ENCODE assay signal across 9 cellular contexts in the genomic region with DNA sequence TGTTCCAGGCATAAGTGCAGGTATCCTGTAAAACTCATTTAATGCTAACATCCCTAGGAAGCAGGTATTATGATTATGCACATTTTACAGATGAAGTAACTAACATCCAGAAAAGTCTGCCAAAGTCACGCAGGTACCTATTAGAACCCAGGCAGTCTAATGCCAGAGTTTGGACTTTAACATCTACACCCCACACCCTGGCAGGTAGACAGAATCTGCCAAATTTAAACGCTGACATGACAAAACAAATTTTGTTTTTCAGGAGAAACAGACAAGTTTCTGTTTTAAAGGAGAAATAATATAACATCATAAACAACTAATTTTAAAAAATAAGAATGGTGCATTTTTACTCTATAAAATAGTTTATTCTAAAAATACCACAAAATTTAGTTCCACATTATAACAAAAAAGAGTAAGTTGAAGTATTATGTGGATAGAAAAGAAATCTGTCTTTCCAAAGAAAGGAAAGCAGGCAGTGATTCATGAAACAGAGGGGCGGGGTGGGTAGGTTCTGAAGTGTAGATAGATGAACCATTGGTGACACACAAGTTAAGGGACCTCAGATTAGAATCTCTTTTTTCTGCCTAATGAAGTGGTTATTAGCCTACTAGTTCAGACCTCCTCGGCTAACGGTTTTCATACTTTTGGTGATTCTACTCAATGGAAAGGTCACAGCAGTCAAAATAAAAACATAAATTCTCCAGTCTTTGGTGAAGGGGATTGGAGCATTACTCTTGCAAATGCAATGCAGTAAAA. TPM values are rescaled to one million over a fixed set of nuclear protein-coding genes. Genes with fewer than 3 reads are reported as not detected.
DNase-seq lines count a peak whose midpoint lies in the region; ATAC-seq and TF ChIP-seq lines count a peak whose summit lies in the region.
"Had no signal": no experiment of that assay in that cellular context is flagged by ENCODE, and none has a peak within 500 bp of the region (broad histone marks: within the 10 kb centered on the region; RNA-seq: fewer than 3 reads in every experiment).

No MANE protein-coding gene starts in this region.

- H4K91ac ChIP-seq in H9 (ENCODE audit: insufficient read length, low read depth, low read length): no peak overlapping the region

- no peaks in the 10 kb centered on the region for H3K9me2 ChIP-seq in hepatocyte (replicated peaks; ENCODE audit: insufficient read depth)

- H3K27me3 Mint-ChIP-seq in H9 (ENCODE audit: low read depth): no peaks in the 10 kb centered on the region
- no peaks in the 10 kb centered on the region for H3K27me3 Mint-ChIP-seq in T-helper 2 cell treated with Interferon-gamma antibody and Interleukin-4, amounts not matched to agents 5 μg/mL and 100 μg/mL, for 36 hours (ENCODE audit: low read depth)

- no CpG with 5 or more reads among the region's 5 CpGs for WGBS in H9 (ENCODE audit: extremely low coverage, insufficient read length, low lambda C conversion rate)
- 42% methylated on average over 5 of the region's 5 CpGs for WGBS in hepatocyte (ENCODE audit: low lambda C conversion rate, missing lambda C conversion rate)

- H3K36me3 ChIP-seq in hepatocyte (replicated peaks; ENCODE audit: insufficient read depth, low read depth): no peaks in the 10 kb centered on the region
- H3K36me3 ChIP-seq: neutrophil had no signal

- H4K20me1 ChIP-seq in H9 (ENCODE audit: control insufficient read depth, insufficient read depth, insufficient read length): no peaks in the 10 kb centered on the region
- H4K20me1 ChIP-seq in hepatocyte (ENCODE audit: insufficient read depth, poor library complexity, severe bottlenecking): no peaks in the 10 kb centered on the region

- no peak for ATAC-seq in HG02763 (IDR thresholded peaks at IDR 0.05; ENCODE audit: unreplicated experiment)

- H3K9ac ChIP-seq in H9 (ENCODE audit: extremely low read depth, insufficient read length, low read length): peak overlapping the region; percentile 30

- 0 out of 5 replicates have a peak, but pooled peaks cover 0 to 2% of the 10 kb centered on the region in 2 experiments for H3K9me3 Mint-ChIP-seq in H9
- H3K9me3 Mint-ChIP-seq in T-helper 2 cell treated with Interferon-gamma antibody and Interleukin-4, amounts not matched to agents 5 μg/mL and 100 μg/mL, for 36 hours: no peaks in the 10 kb centered on the region

- no peak overlapping the region for H3K23ac ChIP-seq in H9 (ENCODE audit: insufficient read length, low read depth, low read length)

- no peak overlapping the region; a peak in 1 of 7 replicates for H3K27ac Mint-ChIP-seq in H9
- H3K27ac Mint-ChIP-seq in T-helper 2 cell treated with Interferon-gamma antibody and Interleukin-4, amounts not matched to agents 5 μg/mL and 100 μg/mL, for 36 hours: peak overlapping the region; percentile 96

- peaks cover 8% of the 10 kb centered on the region; the same call in 1 of the 2 replicates for H3K79me2 ChIP-seq in H9 (ENCODE audit: insufficient read depth, low read length)
- H3K79me2 ChIP-seq in hepatocyte: peaks cover 20% of the 10 kb centered on the region

- no peak overlapping the region for H4K5ac ChIP-seq in H9 (ENCODE audit: insufficient read length, low read depth, low read length)

- H3K4ac ChIP-seq in H9 (ENCODE audit: low read depth, low read length): no peak overlapping the region

- H2AK5ac ChIP-seq in H9 (ENCODE audit: insufficient read length, low read length): no peak overlapping the region

- H3K18ac ChIP-seq in H9 (ENCODE audit: insufficient read length, low read depth, low read length): no peak overlapping the region

- no peak overlapping the region for H4K8ac ChIP-seq in H9 (replicated peaks; ENCODE audit: insufficient read length, low read depth, low read length)

- H2BK12ac ChIP-seq in H9 (ENCODE audit: insufficient read length, low read depth, low read length): no peak overlapping the region

- no peaks in the 10 kb centered on the region for H3K79me1 ChIP-seq in H9 (ENCODE audit: insufficient read depth, low read depth, low read length, poor library complexity, severe bottlenecking)

- no peak overlapping the region for H2BK15ac ChIP-seq in H9 (ENCODE audit: low read depth, low read length)

- peaks cover 12 to 36% (median 27%) of the 10 kb centered on the region in 3 experiments; a peak in 6 of 7 replicates for H3K36me3 Mint-ChIP-seq in H9 (ENCODE audit: insufficient read depth in 1 of 3, low read depth in 3 of 3)
- H3K36me3 Mint-ChIP-seq in T-helper 2 cell treated with Interferon-gamma antibody and Interleukin-4, amounts not matched to agents 5 μg/mL and 100 μg/mL, for 36 hours (ENCODE audit: low read depth): peaks cover 39% of the 10 kb centered on the region

- H3K4me3 Mint-ChIP-seq in H9: peak overlapping the region; percentile 96 to 99
- H3K4me3 Mint-ChIP-seq in T-helper 2 cell treated with Interferon-gamma antibody and Interleukin-4, amounts not matched to agents 5 μg/mL and 100 μg/mL, for 36 hours: peak overlapping the region; percentile 87

- POLR2A ChIA-PET in GM10248 (lab: Yijun Ruan, JAX): no interaction called here

- H2BK20ac ChIP-seq in H9 (ENCODE audit: low read depth, low read length, poor library complexity, severe bottlenecking): no peak overlapping the region

- H2BK120ac ChIP-seq in H9 (ENCODE audit: low read depth, low read length, poor library complexity, severe bottlenecking): no peak overlapping the region

- DNase-seq in AG08395 (ENCODE audit: low spot score) (peak; percentile 14), H9 (no peak), hepatocyte (ENCODE audit: low spot score) (no peak), SKM-1 (lab: John Stamatoyannopoulos, UW; ENCODE audit: unreplicated experiment) (no peak), GM10248 (ENCODE audit: extremely low spot score) (no peak)
- no peak for DNase-seq in T-helper 2 cell treated with Interferon-gamma antibody and Interleukin-4, amounts not matched to agents 5 μg/mL and 100 μg/mL, for 36 hours (ENCODE audit: low spot score)
- no peak for DNase-seq in stimulated activated naive CD4-positive, alpha-beta T cell treated with Interleukin-2 at 50 U/mL for 16 hours (lab: John Stamatoyannopoulos, UW)

- no peaks in the 10 kb centered on the region for H3K9me3 ChIP-seq in H9 (ENCODE audit: control insufficient read depth, low read depth, low read length)
- no peaks in the 10 kb centered on the region for H3K9me3 ChIP-seq in hepatocyte (ENCODE audit: low read depth)
- H3K9me3 ChIP-seq: neutrophil had no signal

- CTCF ChIA-PET in GM10248 (lab: Yijun Ruan, JAX): interaction anchor here (1.1 kb wide), 1 partner anchor 13 kb away, joined by 3 read pairs; no protein-coding TSS in a partner anchor

- H3K4me3 ChIP-seq in hepatocyte: no peak overlapping the region

- H3K4me1 Mint-ChIP-seq in H9: peaks cover 18 to 22% of the 10 kb centered on the region in 2 experiments
- peaks cover 36% of the 10 kb centered on the region for H3K4me1 Mint-ChIP-seq in T-helper 2 cell treated with Interferon-gamma antibody and Interleukin-4, amounts not matched to agents 5 μg/mL and 100 μg/mL, for 36 hours (ENCODE audit: low read depth)

- no peak overlapping the region for H3K56ac ChIP-seq in H9 (ENCODE audit: insufficient read length, low read depth, low read length)

- TF ChIP-seq CTCF in H9 (conservative IDR thresholded peaks at IDR 0.05) (no peak), hepatocyte (IDR thresholded peaks at IDR 0.05; ENCODE audit: poor library complexity) (no peak), GM10248 (IDR thresholded peaks at IDR 0.05; ENCODE audit: control extremely low read depth, extremely low read depth, low read depth, missing control alignments) (no peak)

- H3K27me3 ChIP-seq in H9 (ENCODE audit: insufficient read depth, low read length) (no peaks in the 10 kb centered on the region), hepatocyte (no peaks in the 10 kb centered on the region)
- H3K27me3 ChIP-seq: neutrophil had no signal

- no peak overlapping the region for H3T11ph ChIP-seq in H9 (ENCODE audit: low read length)

- H3K4me1 ChIP-seq in H9 (ENCODE audit: insufficient read depth, low read length) (no peaks in the 10 kb centered on the region), hepatocyte (ENCODE audit: insufficient read depth) (no peaks in the 10 kb centered on the region)

- no peak overlapping the region for H3K27ac ChIP-seq in H9 (ENCODE audit: insufficient read length, low read depth, low read length)
- no peak overlapping the region for H3K27ac ChIP-seq in hepatocyte
- H3K27ac ChIP-seq: neutrophil had no signal

- H3K23me2 ChIP-seq in H9 (ENCODE audit: insufficient read length, low read depth, low read length, poor library complexity, severe bottlenecking): no peaks in the 10 kb centered on the region

- H3K14ac ChIP-seq in H9 (ENCODE audit: insufficient read depth, low read length): no peak overlapping the region

- no peak overlapping the region for H2BK5ac ChIP-seq in H9 (ENCODE audit: insufficient read length, low read length)

- H3K4me2 ChIP-seq in H9 (ENCODE audit: insufficient read depth, insufficient read length, low read length): peak overlapping the region; percentile 79
- peak overlapping the region; percentile 78 for H3K4me2 ChIP-seq in hepatocyte

- H2AFZ ChIP-seq in H9 (ENCODE audit: low read length): no peak overlapping the region
- peak overlapping the region; percentile 90 for H2AFZ ChIP-seq in hepatocyte

RNA-seq across cellular contexts. Expression of gene ASPM, which starts 1.7 kb away (rescaled TPM):
- total RNA-seq in H9 (2021) (32.4 and 34.9 TPM in 2 replicates), hepatocyte (7.6 and 8.2 TPM in 2 replicates)
- 2.8 and 3.2 TPM in 2 replicates for polyA plus RNA-seq in hepatocyte

RNA-seq across cellular contexts. Expression of gene ZBTB41, which starts 56.3 kb away (rescaled TPM):
- total RNA-seq in H9 (2021) (4.7 TPM in 2 replicates), hepatocyte (16.2 and 16.6 TPM in 2 replicates)
- 1.5 and 2.0 TPM in 2 replicates for polyA plus RNA-seq in hepatocyte
